33 cellular contexts compared by ENCODE assay signal in genomic region chr16:85496145-85496544, GRCh38.
"Had no signal": no experiment of that assay in that cellular context is flagged by ENCODE, and none has a peak within 500 bp of the region (broad histone marks: within the 10 kb centered on the region; RNA-seq: fewer than 3 reads in every experiment).

No MANE protein-coding gene starts in this region.

- H3K27me3 ChIP-seq: ascending aorta, breast epithelium, cardiac muscle cell, colonic mucosa had no signal

- DNase-seq: activated CD4-positive, alpha-beta memory T cell treated with anti-CD3 and anti-CD28 coated beads, Interleukin-2, amount 10 ng/mL, durations not matched to agents 7 days and 5 days; activated CD4-positive, alpha-beta T cell treated with anti-CD3 and anti-CD28 coated beads for 36 hours; activated CD4-positive, alpha-beta T cell treated with anti-CD3 and anti-CD28 coated beads, Interleukin-2, amount 10 ng/mL, durations not matched to agents 24 days and 14 days; activated CD4-positive, alpha-beta T cell treated with anti-CD3 and anti-CD28 coated beads, Interleukin-2, amount 50 U/mL, for 4 hours; activated CD4-positive, CD25-positive, alpha-beta regulatory T cell; activated CD4-positive, CD25-positive, alpha-beta regulatory T cell treated with anti-CD3 and anti-CD28 coated beads, Interleukin-2, amount 50 U/mL, for 72 hours; activated CD8-positive, alpha-beta memory T cell treated with anti-CD3 and anti-CD28 coated beads, Interleukin-2, amount 50 U/mL, for 48 hours; activated gamma-delta T cell; activated naive CD4-positive, alpha-beta T cell; activated naive CD4-positive, alpha-beta T cell treated with anti-CD3 and anti-CD28 coated beads, Interleukin-2, amount 10 ng/mL, durations not matched to agents 7 days and 5 days; activated naive CD8-positive, alpha-beta T cell treated with anti-CD3 and anti-CD28 coated beads, Interleukin-2, amount 10 ng/mL, durations not matched to agents 7 days and 5 days; activated T-cell treated with anti-CD3 and anti-CD28 coated beads for 4 hours; activated T-cell treated with anti-CD3 and anti-CD28 coated beads, Interleukin-2, amount 50 U/mL, for 24 hours; activated T-cell treated with anti-CD3 and anti-CD28 coated beads, Interleukin-2, amount 50 U/mL, for 72 hours; central memory CD4-positive, alpha-beta T cell; cerebellar nuclear complex; colonic mucosa; effector CD8-positive, alpha-beta T cell; foreskin fibroblast; head of caudate nucleus; T-cell; T-helper 9 cell; WERI-Rb-1 had no signal

- H3K27me3 Mint-ChIP-seq: activated CD4-positive, alpha-beta memory T cell treated with anti-CD3 and anti-CD28 coated beads, Interleukin-2, amount 10 ng/mL, durations not matched to agents 7 days and 5 days; activated naive CD8-positive, alpha-beta T cell treated with anti-CD3 and anti-CD28 coated beads, Interleukin-2, amount 10 ng/mL, durations not matched to agents 7 days and 5 days; activated T-cell treated with anti-CD3 and anti-CD28 coated beads, Interleukin-2, amount 50 U/mL, for 24 hours; T-cell had no signal

- H3K4me1 Mint-ChIP-seq: activated CD4-positive, alpha-beta memory T cell treated with anti-CD3 and anti-CD28 coated beads, Interleukin-2, amount 10 ng/mL, durations not matched to agents 7 days and 5 days; activated CD4-positive, alpha-beta T cell treated with anti-CD3 and anti-CD28 coated beads, Interleukin-2, amount 10 ng/mL, durations not matched to agents 24 days and 14 days had no signal

- H3K4me3 Mint-ChIP-seq: activated CD4-positive, alpha-beta memory T cell treated with anti-CD3 and anti-CD28 coated beads, Interleukin-2, amount 10 ng/mL, durations not matched to agents 7 days and 5 days; activated CD4-positive, alpha-beta T cell treated with anti-CD3 and anti-CD28 coated beads for 36 hours; activated CD4-positive, alpha-beta T cell treated with anti-CD3 and anti-CD28 coated beads, Interleukin-2, amount 10 ng/mL, durations not matched to agents 24 days and 14 days; activated naive CD4-positive, alpha-beta T cell treated with anti-CD3 and anti-CD28 coated beads, Interleukin-2, amount 10 ng/mL, durations not matched to agents 7 days and 5 days; activated naive CD8-positive, alpha-beta T cell treated with anti-CD3 and anti-CD28 coated beads, Interleukin-2, amount 10 ng/mL, durations not matched to agents 7 days and 5 days; activated T-cell treated with anti-CD3 and anti-CD28 coated beads, Interleukin-2, amount 50 U/mL, for 24 hours; activated T-cell treated with anti-CD3 and anti-CD28 coated beads, Interleukin-2, amount 50 U/mL, for 72 hours; brain; T-cell; T-helper 1 cell treated with Interleukin-12 subunit alpha and Interleukin-12 subunit beta and Interleukin-4 antibody, amounts not matched to agents 30 μg/mL and 1 μg/mL, for 36 hours had no signal

- H3K9me3 Mint-ChIP-seq: activated CD4-positive, alpha-beta memory T cell treated with anti-CD3 and anti-CD28 coated beads, Interleukin-2, amount 10 ng/mL, durations not matched to agents 7 days and 5 days; activated CD4-positive, alpha-beta T cell treated with anti-CD3 and anti-CD28 coated beads, Interleukin-2, amount 10 ng/mL, durations not matched to agents 24 days and 14 days; activated naive CD4-positive, alpha-beta T cell treated with anti-CD3 and anti-CD28 coated beads, Interleukin-2, amount 10 ng/mL, durations not matched to agents 7 days and 5 days; activated naive CD4-positive, alpha-beta T cell treated with anti-CD3 and anti-CD28 coated beads, Interleukin-2, amount 50 U/mL, for 72 hours; activated naive CD8-positive, alpha-beta T cell treated with anti-CD3 and anti-CD28 coated beads, Interleukin-2, amount 10 ng/mL, durations not matched to agents 7 days and 5 days; activated T-cell treated with anti-CD3 and anti-CD28 coated beads, Interleukin-2, amount 50 U/mL, for 24 hours; activated T-cell treated with anti-CD3 and anti-CD28 coated beads, Interleukin-2, amount 50 U/mL, for 72 hours; T-cell; T-helper 1 cell treated with Interleukin-12 subunit alpha and Interleukin-12 subunit beta and Interleukin-4 antibody, amounts not matched to agents 30 μg/mL and 1 μg/mL, for 36 hours had no signal

- H3K27ac ChIP-seq: ascending aorta, breast epithelium, cardiac muscle cell, colonic mucosa, epithelial cell of prostate, WERI-Rb-1 had no signal

- H3K9me3 ChIP-seq: ascending aorta, breast epithelium, colonic mucosa had no signal

- FAIRE-seq: endometrium, endothelial cell of umbilical vein, frontal cortex had no signal

- H3K36me3 ChIP-seq: ascending aorta, breast epithelium, cardiac muscle cell, colonic mucosa, WERI-Rb-1 had no signal

- H3K27ac Mint-ChIP-seq: activated CD4-positive, alpha-beta memory T cell treated with anti-CD3 and anti-CD28 coated beads, Interleukin-2, amount 10 ng/mL, durations not matched to agents 7 days and 5 days; activated CD4-positive, alpha-beta T cell treated with anti-CD3 and anti-CD28 coated beads for 36 hours; activated CD4-positive, alpha-beta T cell treated with anti-CD3 and anti-CD28 coated beads, Interleukin-2, amount 10 ng/mL, durations not matched to agents 24 days and 14 days; activated naive CD4-positive, alpha-beta T cell treated with anti-CD3 and anti-CD28 coated beads, Interleukin-2, amount 10 ng/mL, durations not matched to agents 7 days and 5 days; activated naive CD4-positive, alpha-beta T cell treated with anti-CD3 and anti-CD28 coated beads, Interleukin-2, amount 50 U/mL, for 72 hours; activated naive CD8-positive, alpha-beta T cell treated with anti-CD3 and anti-CD28 coated beads, Interleukin-2, amount 10 ng/mL, durations not matched to agents 7 days and 5 days; activated T-cell treated with anti-CD3 and anti-CD28 coated beads, Interleukin-2, amount 50 U/mL, for 24 hours; activated T-cell treated with anti-CD3 and anti-CD28 coated beads, Interleukin-2, amount 50 U/mL, for 72 hours; T-cell; T-helper 1 cell treated with Interleukin-12 subunit alpha and Interleukin-12 subunit beta and Interleukin-4 antibody, amounts not matched to agents 30 μg/mL and 1 μg/mL, for 36 hours had no signal

- ATAC-seq: activated CD4-positive, alpha-beta T cell treated with anti-CD3 and anti-CD28 coated beads for 36 hours; activated naive CD4-positive, alpha-beta T cell treated with anti-CD3 and anti-CD28 coated beads, Interleukin-2, amount 50 U/mL, for 72 hours; activated T-cell treated with anti-CD3 and anti-CD28 coated beads, Interleukin-2, amount 50 U/mL, for 72 hours; T-cell had no signal

- H3K36me3 Mint-ChIP-seq: activated naive CD4-positive, alpha-beta T cell treated with anti-CD3 and anti-CD28 coated beads, Interleukin-2, amount 10 ng/mL, durations not matched to agents 7 days and 5 days; activated naive CD4-positive, alpha-beta T cell treated with anti-CD3 and anti-CD28 coated beads, Interleukin-2, amount 50 U/mL, for 72 hours; activated naive CD8-positive, alpha-beta T cell treated with anti-CD3 and anti-CD28 coated beads, Interleukin-2, amount 10 ng/mL, durations not matched to agents 7 days and 5 days; T-cell had no signal

- H3K4me3 ChIP-seq: ascending aorta, breast epithelium, cardiac muscle cell, colonic mucosa had no signal
